12 cellular contexts compared by ENCODE assay signal in the genomic region with DNA sequence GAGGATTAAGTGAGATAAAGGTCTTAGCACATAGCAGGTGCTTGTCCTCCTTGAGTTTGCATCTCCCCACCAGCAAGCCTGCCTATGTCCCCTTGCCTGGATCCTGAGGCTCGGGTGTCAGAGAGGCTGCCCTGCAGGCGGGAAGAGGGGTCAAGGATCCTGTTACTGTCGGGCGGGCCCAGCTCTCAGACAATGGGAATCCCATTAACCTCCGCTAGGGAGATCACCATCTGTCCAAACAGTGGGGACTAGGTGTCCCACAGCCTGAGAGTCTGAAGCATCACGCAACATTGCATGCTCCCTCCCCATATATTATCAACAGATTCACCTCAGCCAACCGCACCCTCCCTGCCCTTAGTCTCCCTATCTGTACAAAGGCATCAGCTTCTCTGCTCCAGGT.
"Had no signal": no experiment of that assay in that cellular context is flagged by ENCODE, and none has a peak within 500 bp of the region (broad histone marks: within the 10 kb centered on the region; RNA-seq: fewer than 3 reads in every experiment).

No MANE protein-coding gene starts in this region.

- H3K4me1 ChIP-seq: ascending aorta, breast epithelium, gastroesophageal sphincter, sigmoid colon had no signal

- H3K27ac ChIP-seq: ascending aorta, breast epithelium, gastroesophageal sphincter, sigmoid colon had no signal

- H3K4me3 ChIP-seq: ascending aorta, breast epithelium, gastroesophageal sphincter, sigmoid colon had no signal

- ATAC-seq: activated naive CD8-positive, alpha-beta T cell treated with anti-CD3 and anti-CD28 coated beads, Interleukin-2, amount 50 U/mL, for 24 hours; gastroesophageal sphincter; stimulated activated naive CD8-positive, alpha-beta T cell treated with anti-CD3 and anti-CD28 coated beads, Interleukin-15, amount 100 ng/mL, for 72 hours had no signal

- H3K36me3 ChIP-seq: ascending aorta, breast epithelium, gastroesophageal sphincter, sigmoid colon had no signal

- DNase-seq: activated CD4-positive, alpha-beta T cell treated with anti-CD3 and anti-CD28 coated beads, Interleukin-2, amount 10 ng/mL, durations not matched to agents 24 days and 14 days; activated CD4-positive, CD25-positive, alpha-beta regulatory T cell; activated naive CD4-positive, alpha-beta T cell treated with anti-CD3 and anti-CD28 coated beads for 36 hours; activated naive CD8-positive, alpha-beta T cell treated with anti-CD3 and anti-CD28 coated beads, Interleukin-2, amount 50 U/mL, for 24 hours; activated T-cell treated with anti-CD3 and anti-CD28 coated beads for 4 hours; kidney glomerular epithelial cell; stimulated activated CD4-positive, alpha-beta T cell treated with anti-CD3 and anti-CD28 coated beads, Interleukin-1b, Interleukin-23, amount 100 ng/mL, for 48 hours; stimulated activated naive CD8-positive, alpha-beta T cell treated with anti-CD3 and anti-CD28 coated beads, Interleukin-15, amount 100 ng/mL, for 72 hours had no signal

- H3K9me3 ChIP-seq: ascending aorta, sigmoid colon had no signal

- H3K27me3 ChIP-seq: ascending aorta had no signal
